Comparison of ENCODE assay signal across 1 cellular context in genomic region chr10:49189422-49189821, GRCh38.
TF ChIP-seq lines count a peak whose summit lies in the region.

No MANE protein-coding gene starts in this region.

TF ChIP-seq in K562, 482 proteins besides CTCF, POLR2A, EP300 and RAD21 (continued from another document):
- no peak for TF ChIP-seq ATF2 (CRISPR knock-in tag; IDR thresholded peaks at IDR 0.05)
- no peak for TF ChIP-seq ZMIZ1 (IDR thresholded peaks at IDR 0.05; ENCODE audit: low read depth in 2 of 2, low read length in 2 of 2)
- TF ChIP-seq CBX5 (IDR thresholded peaks at IDR 0.05; ENCODE audit: borderline replicate concordance, low read depth) = no peak
- TF ChIP-seq ELK3 (CRISPR knock-in tag; IDR thresholded peaks at IDR 0.05) = no peak
- TF ChIP-seq CBX1 (IDR thresholded peaks at IDR 0.05; ENCODE audit: low read depth) = no peak
- TF ChIP-seq ZFP36 (IDR thresholded peaks at IDR 0.05; ENCODE audit: low read depth, low read length, partially characterized antibody) = no peak
- TF ChIP-seq ZNF165 (CRISPR knock-in tag; IDR thresholded peaks at IDR 0.05; ENCODE audit: borderline replicate concordance) = no peak
- TF ChIP-seq KLF10 (CRISPR knock-in tag; IDR thresholded peaks at IDR 0.05) = no peak
- TF ChIP-seq PHB (CRISPR knock-in tag; IDR thresholded peaks at IDR 0.05) = no peak
- TF ChIP-seq PHF8 (IDR thresholded peaks at IDR 0.05; ENCODE audit: borderline replicate concordance, low read length) = no peak
- TF ChIP-seq HMBOX1 (IDR thresholded peaks at IDR 0.05) = no peak
- TF ChIP-seq DDX20 (tag; IDR thresholded peaks at IDR 0.05; ENCODE audit: low read depth) = no peak
- TF ChIP-seq ZNF146 (CRISPR knock-in tag; IDR thresholded peaks at IDR 0.05; ENCODE audit: unreplicated experiment) = no peak
- TF ChIP-seq ZNF175 (CRISPR knock-in tag; IDR thresholded peaks at IDR 0.05; ENCODE audit: low read depth) = no peak
